ENCODE assay signal across 25 cellular contexts in genomic region chr4:104166749-104167148, GRCh38.
"Had no signal": no experiment of that assay in that cellular context is flagged by ENCODE, and none has a peak within 500 bp of the region (broad histone marks: within the 10 kb centered on the region; RNA-seq: fewer than 3 reads in every experiment).

No MANE protein-coding gene starts in this region.

- H3K4me3 ChIP-seq: lower lobe of right lung, psoas muscle, right atrium auricular region, right lobe of liver, smooth muscle cell, stomach, testis, thyroid gland, transverse colon, upper lobe of left lung, vagina had no signal

- H3K27ac ChIP-seq: lower lobe of right lung, parathyroid adenoma, psoas muscle, right atrium auricular region, right lobe of liver, stomach, testis, thyroid gland, transverse colon, upper lobe of left lung, vagina had no signal

- H3K9me3 Mint-ChIP-seq: nephron; stimulated activated naive B cell treated with anti-CD40 and anti-IgM and Interleukin-4, amounts not matched to agents 10 μg/mL and 1 μg/mL and 100 μg/mL, for 72 hours had no signal

- DNase-seq: islet precursor cell; lower lobe of right lung; mammary epithelial cell; mesenchymal stem cell; naive thymus-derived CD8-positive, alpha-beta T cell; nucleus accumbens; psoas muscle; right lobe of liver; stimulated activated CD4-positive, alpha-beta T cell treated with anti-CD3 and anti-CD28 coated beads, Interleukin-1b, Interleukin-23, amount 100 ng/mL, for 48 hours; stimulated activated CD4-positive, alpha-beta T cell treated with anti-CD3 and anti-CD28 coated beads, Interleukin-2, amount 100 ng/mL, for 48 hours; stimulated activated CD4-positive, alpha-beta T cell treated with anti-CD3 and anti-CD28 coated beads, Interleukin-4, amount 100 ng/mL, for 4 hours; stimulated activated CD8-positive, alpha-beta memory T cell treated with anti-CD3 and anti-CD28 coated beads, Interleukin-4, amount 100 ng/mL, for 48 hours; stimulated activated naive B cell treated with anti-CD40 and anti-IgM and Interleukin-4, amounts not matched to agents 10 μg/mL and 1 μg/mL and 100 μg/mL, for 72 hours; stimulated activated naive CD8-positive, alpha-beta T cell treated with anti-CD3 and anti-CD28 coated beads, Interleukin-15, Interleukin-2, amounts not matched to agents 100 U/mL and 50 U/mL, for 24 hours; stomach; testis; thyroid gland; transverse colon; upper lobe of left lung had no signal

- H3K4me2 ChIP-seq: smooth muscle cell had no signal

- H3K79me2 ChIP-seq: parathyroid adenoma had no signal

- H3K27me3 ChIP-seq: right atrium auricular region, right lobe of liver, stomach, testis, thyroid gland, transverse colon, upper lobe of left lung, vagina had no signal

- H3K27ac Mint-ChIP-seq: naive thymus-derived CD8-positive, alpha-beta T cell; stimulated activated naive B cell treated with anti-CD40 and anti-IgM and Interleukin-4, amounts not matched to agents 10 μg/mL and 1 μg/mL and 100 μg/mL, for 72 hours had no signal

- H3K36me3 Mint-ChIP-seq: naive thymus-derived CD8-positive, alpha-beta T cell; stimulated activated naive B cell treated with anti-CD40 and anti-IgM and Interleukin-4, amounts not matched to agents 10 μg/mL and 1 μg/mL and 100 μg/mL, for 72 hours had no signal

- H3K9ac ChIP-seq: parathyroid adenoma had no signal

- H3K9me3 ChIP-seq: lower lobe of right lung, psoas muscle, right atrium auricular region, right lobe of liver, stomach, testis, thyroid gland, transverse colon, upper lobe of left lung, vagina had no signal

- H3K4me1 Mint-ChIP-seq: naive thymus-derived CD8-positive, alpha-beta T cell; nephron; neural crest cell; stimulated activated naive B cell treated with anti-CD40 and anti-IgM and Interleukin-4, amounts not matched to agents 10 μg/mL and 1 μg/mL and 100 μg/mL, for 72 hours had no signal

- H3K36me3 ChIP-seq: lower lobe of right lung, right atrium auricular region, right lobe of liver, stomach, thyroid gland, transverse colon, upper lobe of left lung, vagina had no signal

- H3K4me1 ChIP-seq: lower lobe of right lung, parathyroid adenoma, psoas muscle, right atrium auricular region, stomach, testis, thyroid gland, transverse colon, upper lobe of left lung, vagina had no signal

- H3K27me3 Mint-ChIP-seq: naive thymus-derived CD8-positive, alpha-beta T cell; stimulated activated naive B cell treated with anti-CD40 and anti-IgM and Interleukin-4, amounts not matched to agents 10 μg/mL and 1 μg/mL and 100 μg/mL, for 72 hours had no signal

- H2AFZ ChIP-seq: parathyroid adenoma had no signal

- H3K4me3 Mint-ChIP-seq: naive thymus-derived CD8-positive, alpha-beta T cell; nephron; neural crest cell; stimulated activated naive B cell treated with anti-CD40 and anti-IgM and Interleukin-4, amounts not matched to agents 10 μg/mL and 1 μg/mL and 100 μg/mL, for 72 hours had no signal

- ATAC-seq: naive thymus-derived CD8-positive, alpha-beta T cell; psoas muscle; stimulated activated naive B cell treated with anti-CD40 and anti-IgM and Interleukin-4, amounts not matched to agents 10 μg/mL and 1 μg/mL and 100 μg/mL, for 72 hours; stimulated activated naive CD8-positive, alpha-beta T cell treated with anti-CD3 and anti-CD28 coated beads, Interleukin-15, Interleukin-2, amounts not matched to agents 100 U/mL and 50 U/mL, for 24 hours had no signal
